1 cellular context compared by ENCODE assay signal in genomic region chr19:17404621-17405249, GRCh38.
TF ChIP-seq lines count a peak whose summit lies in the region.

No MANE protein-coding gene starts in this region.

TF ChIP-seq in GM12878, 131 proteins besides CTCF, POLR2A, EP300 and RAD21 (continues in another document):
- TF ChIP-seq TBL1XR1 (IDR thresholded peaks at IDR 0.05; ENCODE audit: low read depth, low read length) (no peak), RCOR1 (conservative IDR thresholded peaks at IDR 0.05; ENCODE audit: low read depth, low read length) (peak; percentile 73; the same call in 1 of the 2 replicates), TAF1 (IDR thresholded peaks at IDR 0.05; ENCODE audit: borderline replicate concordance, low read depth, low read length) (no peak), MTA3 (IDR thresholded peaks at IDR 0.05; ENCODE audit: borderline replicate concordance, low read length) (peak; percentile 84; the same call in 1 of the 2 replicates), JUND (IDR thresholded peaks at IDR 0.05; ENCODE audit: low read depth, low read length) (no peak), PAX8 (IDR thresholded peaks at IDR 0.05) (no peak), NR2F1 (conservative IDR thresholded peaks at IDR 0.05) (peak; percentile 67; the same call in 1 of the 2 replicates), HDAC2 (IDR thresholded peaks at IDR 0.05) (no peak), ZBTB33 (IDR thresholded peaks at IDR 0.05) (no peak), SP1 (IDR thresholded peaks at IDR 0.05; ENCODE audit: low read depth, low read length) (no peak), LARP7 (IDR thresholded peaks at IDR 0.05) (no peak), MXI1 (IDR thresholded peaks at IDR 0.05; ENCODE audit: low read depth, low read length) (peak; percentile 54), NFIC (IDR thresholded peaks at IDR 0.05; ENCODE audit: low read depth, low read length) (peak; percentile 46; the same call in 1 of the 2 replicates), NKRF (conservative IDR thresholded peaks at IDR 0.05) (0 out of 2 replicates have a peak, but pooled peaks have one; percentile 16), ZSCAN29 (IDR thresholded peaks at IDR 0.05) (peak; percentile 91), TCF7 (IDR thresholded peaks at IDR 0.05; ENCODE audit: borderline replicate concordance) (peak; percentile 83), CUX1 (IDR thresholded peaks at IDR 0.05; ENCODE audit: insufficient replicate concordance, low read depth, low read length) (no peak), TCF3 (IDR thresholded peaks at IDR 0.05; ENCODE audit: borderline replicate concordance, insufficient read depth, low read depth, low read length) (no peak), E2F4 (IDR thresholded peaks at IDR 0.05; ENCODE audit: low read depth, low read length) (no peak), ATF2 (IDR thresholded peaks at IDR 0.05; ENCODE audit: low read length) (no peak), E2F8 (IDR thresholded peaks at IDR 0.05; ENCODE audit: low read depth, partially characterized antibody) (no peak), BCL11A (IDR thresholded peaks at IDR 0.05; ENCODE audit: low read depth, low read length) (no peak), MEF2B (IDR thresholded peaks at IDR 0.05; ENCODE audit: partially characterized antibody, poor library complexity, severe bottlenecking) (peak; percentile 97), MLLT1 (IDR thresholded peaks at IDR 0.05) (peak; percentile 95), ZZZ3 (IDR thresholded peaks at IDR 0.05; ENCODE audit: control insufficient read depth, insufficient read length, low read depth) (peak; percentile 57), BHLHE40 (IDR thresholded peaks at IDR 0.05; ENCODE audit: borderline replicate concordance in 1 of 2, low read depth in 2 of 2, low read length in 1 of 2) (peak in 1 of 2 experiments; percentile 8; a peak in 1 of 4 replicates), ZBTB40 (IDR thresholded peaks at IDR 0.05; ENCODE audit: borderline replicate concordance) (no peak), MEF2A (IDR thresholded peaks at IDR 0.05; ENCODE audit: insufficient read depth, low read depth, low read length) (no peak), DPF2 (IDR thresholded peaks at IDR 0.05) (0 out of 2 replicates have a peak, but pooled peaks have one; percentile 18), PML (IDR thresholded peaks at IDR 0.05; ENCODE audit: low read length) (no peak)
